21 cellular contexts compared by ENCODE assay signal in genomic region chr21:31546402-31547155, GRCh38.
"Had no signal": no experiment of that assay in that cellular context is flagged by ENCODE, and none has a peak within 500 bp of the region (broad histone marks: within the 10 kb centered on the region; RNA-seq: fewer than 3 reads in every experiment).

No MANE protein-coding gene starts in this region.

- H3K27ac Mint-ChIP-seq: activated CD4-positive, alpha-beta memory T cell treated with anti-CD3 and anti-CD28 coated beads, Interleukin-2, amount 10 ng/mL, durations not matched to agents 7 days and 5 days; activated naive CD4-positive, alpha-beta T cell treated with anti-CD3 and anti-CD28 coated beads, Interleukin-2, amount 10 ng/mL, durations not matched to agents 7 days and 5 days; activated T-cell treated with anti-CD3 and anti-CD28 coated beads, Interleukin-2, amount 50 U/mL, for 24 hours had no signal

- H3K9me3 Mint-ChIP-seq: activated CD4-positive, alpha-beta memory T cell treated with anti-CD3 and anti-CD28 coated beads, Interleukin-2, amount 10 ng/mL, durations not matched to agents 7 days and 5 days; activated naive CD4-positive, alpha-beta T cell treated with anti-CD3 and anti-CD28 coated beads, Interleukin-2, amount 10 ng/mL, durations not matched to agents 7 days and 5 days; activated T-cell treated with anti-CD3 and anti-CD28 coated beads, Interleukin-2, amount 50 U/mL, for 24 hours had no signal

- H3K27me3 Mint-ChIP-seq: activated T-cell treated with anti-CD3 and anti-CD28 coated beads, Interleukin-2, amount 50 U/mL, for 24 hours; naive B cell had no signal

- H3K4me1 Mint-ChIP-seq: activated naive CD4-positive, alpha-beta T cell treated with anti-CD3 and anti-CD28 coated beads, Interleukin-2, amount 10 ng/mL, durations not matched to agents 7 days and 5 days; naive B cell had no signal

- H3K36me3 ChIP-seq: cardiac muscle cell, colonic mucosa, esophagus muscularis mucosa, tibial nerve, uterus had no signal

- H3K4me3 ChIP-seq: cardiac muscle cell, colonic mucosa, esophagus muscularis mucosa, lung, tibial nerve, uterus had no signal

- H3K4me1 ChIP-seq: colonic mucosa, esophagus muscularis mucosa, tibial nerve, uterus had no signal

- DNase-seq: activated CD4-positive, alpha-beta memory T cell treated with anti-CD3 and anti-CD28 coated beads, Interleukin-2, amount 10 ng/mL, durations not matched to agents 7 days and 5 days; activated CD4-positive, alpha-beta T cell treated with anti-CD3 and anti-CD28 coated beads for 4 hours; activated naive CD4-positive, alpha-beta T cell treated with anti-CD3 and anti-CD28 coated beads, Interleukin-2, amount 10 ng/mL, durations not matched to agents 7 days and 5 days; activated T-cell treated with anti-CD3 and anti-CD28 coated beads, Interleukin-2, amount 50 U/mL, for 24 hours; colonic mucosa; hippocampal formation; naive B cell; posterior cingulate gyrus; retina; small intestine; stimulated activated CD4-positive, alpha-beta T cell treated with anti-CD3 and anti-CD28 coated beads, Interleukin-4, amount 100 ng/mL, for 4 hours; stimulated activated CD8-positive, alpha-beta memory T cell treated with anti-CD3 and anti-CD28 coated beads, Interleukin-4, amount 100 ng/mL, for 48 hours; stimulated activated naive CD4-positive, alpha-beta T cell treated with Interleukin-2 at 50 U/mL for 16 hours; substantia nigra; T-helper 2 cell had no signal

- H3K9me3 ChIP-seq: colonic mucosa, esophagus muscularis mucosa, tibial nerve, uterus had no signal

- FAIRE-seq: small intestine had no signal

- H3K27me3 ChIP-seq: cardiac muscle cell, colonic mucosa, tibial nerve, uterus had no signal

- H3K36me3 Mint-ChIP-seq: activated naive CD4-positive, alpha-beta T cell treated with anti-CD3 and anti-CD28 coated beads, Interleukin-2, amount 10 ng/mL, durations not matched to agents 7 days and 5 days; naive B cell; WTC11 had no signal

- H3K27ac ChIP-seq: cardiac muscle cell, colonic mucosa, esophagus muscularis mucosa, tibial nerve, uterus had no signal

- ATAC-seq: WTC11 had no signal

- H3K4me3 Mint-ChIP-seq: activated CD4-positive, alpha-beta memory T cell treated with anti-CD3 and anti-CD28 coated beads, Interleukin-2, amount 10 ng/mL, durations not matched to agents 7 days and 5 days; activated naive CD4-positive, alpha-beta T cell treated with anti-CD3 and anti-CD28 coated beads, Interleukin-2, amount 10 ng/mL, durations not matched to agents 7 days and 5 days; activated T-cell treated with anti-CD3 and anti-CD28 coated beads, Interleukin-2, amount 50 U/mL, for 24 hours; WTC11 had no signal
